ENCODE assay signal across 8 cellular contexts in the genomic region with DNA sequence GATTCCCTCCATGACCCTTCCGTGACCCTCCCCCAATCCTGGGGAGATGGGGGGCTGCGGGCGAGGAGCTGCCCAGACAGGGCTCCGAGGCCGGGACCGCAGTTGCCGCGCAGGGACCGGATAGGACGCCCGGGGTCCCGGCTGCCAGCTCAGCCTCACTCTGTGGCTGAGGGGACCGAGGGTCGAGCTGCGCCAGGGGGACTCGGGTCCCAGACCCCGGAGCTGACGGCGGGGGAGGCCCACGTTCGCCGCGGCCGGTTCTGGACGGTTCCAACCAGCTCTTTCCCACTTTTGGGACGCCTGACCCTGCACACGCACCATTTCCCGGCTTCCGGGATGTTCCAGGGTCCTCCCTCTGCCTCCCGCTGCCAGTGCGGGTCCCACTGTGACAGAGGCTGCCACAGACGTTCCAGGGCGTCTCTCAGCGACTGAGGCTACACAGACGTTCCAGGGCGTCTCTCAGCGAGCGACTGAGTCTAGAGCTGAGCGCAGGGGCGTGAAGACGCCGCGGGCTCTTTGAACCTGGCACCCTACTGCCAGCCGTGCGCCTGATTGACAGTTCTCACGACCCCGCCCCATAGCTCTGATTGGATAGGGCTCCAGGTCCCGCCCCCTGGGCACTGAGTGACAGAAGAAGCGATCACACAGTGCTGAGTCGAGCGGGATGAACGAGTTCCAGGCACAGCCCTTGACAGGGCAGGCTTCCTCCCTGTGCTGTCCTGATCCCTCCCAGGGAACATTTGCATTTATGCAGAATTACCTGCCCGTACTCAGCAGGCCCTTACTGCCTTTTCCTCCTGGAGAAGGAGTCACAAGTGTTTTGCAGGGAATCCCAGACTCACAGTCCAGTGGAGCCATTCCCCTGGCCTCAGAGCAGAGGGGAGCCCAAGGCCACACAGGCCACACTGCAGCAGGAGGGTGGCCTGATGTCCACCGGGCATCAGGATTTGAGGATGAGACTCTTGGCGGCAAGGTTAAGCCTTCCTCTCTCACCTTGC. TPM values are rescaled to one million over a fixed set of nuclear protein-coding genes. Genes with fewer than 3 reads are reported as not detected.
DNase-seq lines count a peak whose midpoint lies in the region; ATAC-seq and TF ChIP-seq lines count a peak whose summit lies in the region.

A gene (minus strand): TSS at position 472 of the 998 bp plus-strand sequence. CDS start 151 bp downstream, at position 321.

- TF ChIP-seq CTCF in GM12865 (IDR thresholded peaks at IDR 0.05; ENCODE audit: insufficient read depth, low read depth, low read length, missing control alignments) (no peak), astrocyte of the spinal cord (IDR thresholded peaks at IDR 0.05; ENCODE audit: low read depth, low read length) (no peak)

- no peaks in the 10 kb centered on the region for H3K27me3 ChIP-seq in aorta (ENCODE audit: control insufficient read depth in 1 of 2, insufficient read depth in 2 of 2, low read length in 1 of 2)

- no peaks in the 10 kb centered on the region for H3K4me1 ChIP-seq in aorta (ENCODE audit: control insufficient read depth in 1 of 2, insufficient read depth in 2 of 2, low read length in 2 of 2)

- 1% methylated on average over 55 of the region's 55 CpGs for WGBS in aorta, 2 donors

- H3K36me3 ChIP-seq in aorta (ENCODE audit: control insufficient read depth in 1 of 2, insufficient read depth in 2 of 2, low read length in 1 of 2), result no peaks in the 10 kb centered on the region

- intact Hi-C loops in aorta (cut with DNase I), result loop anchor here (1.0 to 5.0 kb wide), 4 partner anchors 32 to 41 kb away; a partner anchor contains a TSS

- peak; percentile 98 for DNase-seq in GM12865 (ENCODE audit: low read depth)
- DNase-seq in NCI-H1417 (lab: John Stamatoyannopoulos, UW), result peak; percentile 94 to 99 (median 97)
- DNase-seq in T1000 (lab: John Stamatoyannopoulos, UW), result peak; percentile 94
- peak; percentile 88 for DNase-seq in astrocyte of the spinal cord (ENCODE audit: low read depth, low spot score)
- DNase-seq in hippocampal formation (lab: John Stamatoyannopoulos, UW), result peak; percentile 97 to 98
- peak; percentile 86 for DNase-seq in renal cortical epithelial cell (ENCODE audit: low read depth)
- peak; percentile 98 for DNase-seq in aorta

- H3K27ac ChIP-seq in aorta (ENCODE audit: low read depth in 1 of 2, low read length in 2 of 2), result peak within 1 kb of the TSS; percentile 25 to 93

- no peaks in the 10 kb centered on the region for H3K9me3 ChIP-seq in aorta (ENCODE audit: control insufficient read depth, low read length)

- H3K4me3 ChIP-seq in GM12865 (ENCODE audit: low read depth, low read length) (peak within 1 kb of the TSS; percentile 70), astrocyte of the spinal cord (ENCODE audit: low read depth, low read length) (peak within 1 kb of the TSS; percentile 85), aorta (ENCODE audit: low read length in 2 of 2) (peak within 1 kb of the TSS; percentile 59 to 81)

- in situ Hi-C loops in astrocyte of the spinal cord (cut with HindIII; ENCODE audit: low sequenced_read_pairs), result no loop called here

- ATAC-seq in HG02623 (IDR thresholded peaks at IDR 0.05; ENCODE audit: unreplicated experiment) (peak; percentile 86), aorta (ENCODE audit: low FRiP score) (peak; percentile 100)

RNA-seq across cellular contexts. Expression of the gene that starts here (rescaled TPM):
- 5.4 and 12.8 TPM in 2 replicates for total RNA-seq in renal cortical epithelial cell
- 1 to 10 TPM; 2.5 to 5.4 TPM for total RNA-seq in aorta
- polyA plus RNA-seq in aorta, result 1 to 10 TPM; 1.9 to 2.3 TPM

Comparison
In these comparisons a context has a peak if more than half of its experiments do, and no peak if none do; other contexts are left out.
1. Peak in every context shown above with its lines: DNase-seq, ATAC-seq, H3K4me3 ChIP-seq and H3K27ac ChIP-seq.